15 cellular contexts compared by ENCODE assay signal in genomic region chrX:129433461-129433860, GRCh38.
A peak's percentile ranks its signal among the peaks of the same experiment; 100 is the strongest.
DNase-seq lines count a peak whose midpoint lies in the region; ATAC-seq and TF ChIP-seq lines count a peak whose summit lies in the region.
"Had no signal": no experiment of that assay in that cellular context is flagged by ENCODE, and none has a peak within 500 bp of the region (broad histone marks: within the 10 kb centered on the region; RNA-seq: fewer than 3 reads in every experiment).

No MANE protein-coding gene starts in this region.

- no peaks in the 10 kb centered on the region for H3K9me3 Mint-ChIP-seq in CD4-positive, alpha-beta memory T cell
- H3K9me3 Mint-ChIP-seq: CD4-positive, alpha-beta T cell had no signal

- H3K9me3 ChIP-seq in osteoblast (ENCODE audit: low read depth, low read length): no peaks in the 10 kb centered on the region
- H3K9me3 ChIP-seq in CD4-positive, alpha-beta memory T cell (ENCODE audit: control insufficient read depth in 1 of 2, low read length in 2 of 2): no peaks in the 10 kb centered on the region
- H3K9me3 ChIP-seq: BE2C had no signal

- 0 out of 2 replicates have a peak overlapping the region, but pooled peaks have one; percentile 13 for H3K27ac ChIP-seq in 22Rv1
- H3K27ac ChIP-seq in osteoblast (ENCODE audit: low read depth, low read length): no peak overlapping the region
- H3K27ac ChIP-seq in CD4-positive, alpha-beta memory T cell (ENCODE audit: low read depth, low read length): no peak overlapping the region

- no peaks in the 10 kb centered on the region for H3K36me3 ChIP-seq in osteoblast (ENCODE audit: insufficient read depth, low read length)
- no peaks in the 10 kb centered on the region for H3K36me3 ChIP-seq in CD4-positive, alpha-beta memory T cell (ENCODE audit: insufficient read depth, low read length)
- H3K36me3 ChIP-seq: BE2C had no signal

- H3K27ac Mint-ChIP-seq in CD4-positive, alpha-beta memory T cell: no peak overlapping the region
- H3K27ac Mint-ChIP-seq: CD4-positive, alpha-beta T cell; H9 had no signal

- peaks cover 1 to 2% of the 10 kb centered on the region in 2 donors for H3K27me3 Mint-ChIP-seq in CD4-positive, alpha-beta memory T cell
- H3K27me3 Mint-ChIP-seq: CD4-positive, alpha-beta T cell had no signal

- H2AFZ ChIP-seq in osteoblast (ENCODE audit: low read length): no peak overlapping the region

- intact Hi-C loops in CD4-positive, alpha-beta memory T cell (cut with micrococcal nuclease): no loop called here

- no peaks in the 10 kb centered on the region for H3K4me1 Mint-ChIP-seq in CD4-positive, alpha-beta memory T cell
- H3K4me1 Mint-ChIP-seq: H9 had no signal

- TF ChIP-seq CTCF in 22Rv1 (IDR thresholded peaks at IDR 0.05) (no peak), LNCaP clone FGC (IDR thresholded peaks at IDR 0.05; ENCODE audit: control insufficient read depth, extremely low read depth, insufficient read depth) (no peak), osteoblast (IDR thresholded peaks at IDR 0.05; ENCODE audit: extremely low read depth, low read depth, low read length) (no peak)

- DNase-seq in LNCaP clone FGC (ENCODE audit: low read depth): peak; percentile 97
- DNase-seq in left lobe of liver (ENCODE audit: low spot score): no peak
- DNase-seq in osteoblast (ENCODE audit: insufficient read length, low spot score, missing footprints): peak; percentile 19
- DNase-seq in effector CD4-positive, alpha-beta T cell: no peak
- no peak for DNase-seq in CD4-positive, alpha-beta memory T cell
- DNase-seq: ACHN; BE2C; C1 segment of cervical spinal cord; CD4-positive, alpha-beta T cell; DMS153; DND-41; EL; H9 had no signal

- H3K27me3 ChIP-seq in osteoblast (ENCODE audit: insufficient read depth, low read length): no peaks in the 10 kb centered on the region
- no peaks in the 10 kb centered on the region for H3K27me3 ChIP-seq in CD4-positive, alpha-beta memory T cell (ENCODE audit: insufficient read depth, low read length)
- H3K27me3 ChIP-seq: BE2C had no signal

- CTCF ChIA-PET in CD4-positive, alpha-beta memory T cell (lab: Charles Lee; ENCODE audit: partially characterized antibody): no interaction called here

- H3K4me3 ChIP-seq in LNCaP clone FGC (ENCODE audit: low read depth, low read length): no peak overlapping the region
- no peak overlapping the region for H3K4me3 ChIP-seq in osteoblast (ENCODE audit: insufficient read depth, low read length)
- no peak overlapping the region for H3K4me3 ChIP-seq in CD4-positive, alpha-beta memory T cell (ENCODE audit: low read length in 2 of 2)
- H3K4me3 ChIP-seq: GM12878 had no signal

- H3K79me2 ChIP-seq in osteoblast (ENCODE audit: insufficient read depth, low read length): no peaks in the 10 kb centered on the region

- H3K4me2 ChIP-seq in osteoblast (ENCODE audit: insufficient read depth, low read length): no peak overlapping the region

- H3K36me3 Mint-ChIP-seq in CD4-positive, alpha-beta memory T cell: no peaks in the 10 kb centered on the region

- no peaks in the 10 kb centered on the region for H4K20me1 ChIP-seq in osteoblast (ENCODE audit: insufficient read depth, low read length)

- POLR2A ChIA-PET in CD4-positive, alpha-beta memory T cell (lab: Charles Lee; ENCODE audit: partially characterized antibody): no interaction called here

- no peaks in the 10 kb centered on the region for H3K4me1 ChIP-seq in osteoblast (ENCODE audit: insufficient read depth, low read length)
- H3K4me1 ChIP-seq in CD4-positive, alpha-beta memory T cell (ENCODE audit: insufficient read depth, low read length): no peaks in the 10 kb centered on the region
- H3K4me1 ChIP-seq: BE2C had no signal

- H3K4me3 Mint-ChIP-seq in CD4-positive, alpha-beta memory T cell: no peak overlapping the region
- H3K4me3 Mint-ChIP-seq: CD4-positive, alpha-beta T cell; H9 had no signal

- ATAC-seq in left lobe of liver: peak; percentile 63
- ATAC-seq: GM12878 had no signal

Comparison
In these comparisons a context has a peak if more than half of its experiments do, and no peak if none do; other contexts are left out.
1. DNase-seq: peak in LNCaP clone FGC (single experiment) and osteoblast (single experiment); none in left lobe of liver (single experiment), effector CD4-positive, alpha-beta T cell (single experiment) and CD4-positive, alpha-beta memory T cell (0 of 5).